Comparison of ENCODE assay signal across 7 cellular contexts in the genomic region with DNA sequence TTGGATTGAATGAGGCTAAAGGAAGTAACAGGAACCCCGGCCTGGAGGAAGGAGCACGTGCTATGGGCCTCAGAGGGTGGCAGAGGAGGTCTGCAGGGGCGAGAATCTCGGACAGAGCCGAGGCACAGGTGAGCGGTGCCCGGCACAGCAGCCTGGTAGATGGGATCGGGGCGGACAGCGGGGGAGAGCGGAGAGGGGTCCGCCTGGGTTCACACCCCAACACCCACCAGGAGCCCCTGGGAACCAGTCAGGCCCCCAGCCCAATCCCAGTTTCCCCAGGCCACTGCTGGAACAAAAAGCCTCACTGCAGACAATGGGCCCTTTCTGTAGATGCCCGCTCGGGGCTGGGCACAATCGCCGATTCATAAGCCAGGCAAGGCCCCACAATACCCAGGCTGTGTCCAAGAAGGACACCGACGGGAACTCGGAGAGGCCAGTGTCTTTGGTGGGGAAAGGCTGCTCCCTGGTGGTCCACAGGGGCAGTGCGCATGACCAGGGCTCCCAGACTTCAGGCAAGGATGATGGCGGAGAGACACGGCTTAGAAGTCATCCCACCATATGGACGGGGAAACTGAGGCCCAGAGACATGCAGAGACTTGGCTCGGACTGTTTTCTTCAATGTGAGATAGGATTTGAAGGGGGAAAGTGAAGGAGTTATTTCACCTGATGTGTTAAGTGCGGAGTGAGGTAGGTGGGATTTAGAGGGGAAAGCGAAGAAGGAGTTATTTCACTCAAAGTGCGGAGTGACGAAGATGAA.
DNase-seq lines count a peak whose midpoint lies in the region; ATAC-seq, FAIRE-seq and TF ChIP-seq lines count a peak whose summit lies in the region.

No MANE protein-coding gene starts in this region.

- no peaks in the 10 kb centered on the region for H3K4me1 Mint-ChIP-seq in activated T-helper 17 cell treated with anti-CD3 and anti-CD28 coated beads, Interleukin-2, amount 50 U/mL, for 72 hours

- no peak for TF ChIP-seq EP300 in suprapubic skin (IDR thresholded peaks at IDR 0.05)

- peak; percentile 86 for DNase-seq in GM12891 (ENCODE audit: insufficient read length, low spot score)
- peak; percentile 69 for DNase-seq in HPDE6-E6E7 (ENCODE audit: extremely low spot score)
- DNase-seq in RKO (ENCODE audit: low spot score) = peak; percentile 51
- DNase-seq in foreskin fibroblast = peak; percentile 27 to 71
- DNase-seq in nucleus accumbens (lab: John Stamatoyannopoulos, UW) = peak; percentile 31 to 94 (median 87)
- peak; percentile 75 to 85 for DNase-seq in suprapubic skin (ENCODE audit: low spot score in 2 of 2)

- H3K27me3 Mint-ChIP-seq in activated T-helper 17 cell treated with anti-CD3 and anti-CD28 coated beads, Interleukin-2, amount 50 U/mL, for 72 hours = peaks cover 11% of the 10 kb centered on the region

- TF ChIP-seq CTCF in foreskin fibroblast (IDR thresholded peaks at IDR 0.05; ENCODE audit: low read depth, low read length) (peak; percentile 97), suprapubic skin (IDR thresholded peaks at IDR 0.05) (peak; percentile 84 to 96)

- no peak overlapping the region for H3K27ac Mint-ChIP-seq in activated T-helper 17 cell treated with anti-CD3 and anti-CD28 coated beads, Interleukin-2, amount 50 U/mL, for 72 hours

- no peaks in the 10 kb centered on the region for H3K36me3 Mint-ChIP-seq in activated T-helper 17 cell treated with anti-CD3 and anti-CD28 coated beads, Interleukin-2, amount 50 U/mL, for 72 hours (ENCODE audit: low read depth)

- 68% methylated on average over 20 of the region's 28 CpGs for WGBS in suprapubic skin

- H3K27ac ChIP-seq in suprapubic skin = no peak overlapping the region

- no peak overlapping the region for H3K4me3 Mint-ChIP-seq in activated T-helper 17 cell treated with anti-CD3 and anti-CD28 coated beads, Interleukin-2, amount 50 U/mL, for 72 hours

- no peaks in the 10 kb centered on the region for H3K9me3 ChIP-seq in suprapubic skin

- peaks cover 35% of the 10 kb centered on the region for H3K27me3 ChIP-seq in suprapubic skin

- H3K4me3 ChIP-seq in foreskin fibroblast (ENCODE audit: low read depth in 1 of 2, low read length in 2 of 2) (no peak overlapping the region), suprapubic skin (no peak overlapping the region)

- H3K4me1 ChIP-seq in suprapubic skin = peaks cover 3% of the 10 kb centered on the region

- peak; percentile 66 for ATAC-seq in activated T-helper 17 cell treated with anti-CD3 and anti-CD28 coated beads, Interleukin-2, amount 50 U/mL, for 72 hours (replicated peaks)

- no peaks in the 10 kb centered on the region for H3K36me3 ChIP-seq in suprapubic skin

- no peak for TF ChIP-seq POLR2A in GM12891 (IDR thresholded peaks at IDR 0.05; ENCODE audit: low read depth, low read length)
- TF ChIP-seq POLR2A in suprapubic skin (IDR thresholded peaks at IDR 0.05) = no peak

- H3K9me3 Mint-ChIP-seq in activated T-helper 17 cell treated with anti-CD3 and anti-CD28 coated beads, Interleukin-2, amount 50 U/mL, for 72 hours = no peaks in the 10 kb centered on the region

- peak; percentile 96 for FAIRE-seq in GM12891 (lab: Jason Lieb, UNC)

TF ChIP-seq in GM12891, 5 proteins besides CTCF, POLR2A, EP300 and RAD21:
- TF ChIP-seq TAF1 (IDR thresholded peaks at IDR 0.05; ENCODE audit: low read depth, low read length) (no peak), POU2F2 (IDR thresholded peaks at IDR 0.05; ENCODE audit: low read depth, low read length) (no peak; the same call in 1 of the 2 replicates), POLR2AphosphoS5 (IDR thresholded peaks at IDR 0.05; ENCODE audit: low read depth, low read length) (no peak), SPI1 (IDR thresholded peaks at IDR 0.05; ENCODE audit: low read depth, low read length) (no peak), PAX5 (IDR thresholded peaks at IDR 0.05; ENCODE audit: insufficient read depth, low read length, severe bottlenecking) (no peak)
